ENCODE assay signal across 8 cellular contexts in the genomic region with DNA sequence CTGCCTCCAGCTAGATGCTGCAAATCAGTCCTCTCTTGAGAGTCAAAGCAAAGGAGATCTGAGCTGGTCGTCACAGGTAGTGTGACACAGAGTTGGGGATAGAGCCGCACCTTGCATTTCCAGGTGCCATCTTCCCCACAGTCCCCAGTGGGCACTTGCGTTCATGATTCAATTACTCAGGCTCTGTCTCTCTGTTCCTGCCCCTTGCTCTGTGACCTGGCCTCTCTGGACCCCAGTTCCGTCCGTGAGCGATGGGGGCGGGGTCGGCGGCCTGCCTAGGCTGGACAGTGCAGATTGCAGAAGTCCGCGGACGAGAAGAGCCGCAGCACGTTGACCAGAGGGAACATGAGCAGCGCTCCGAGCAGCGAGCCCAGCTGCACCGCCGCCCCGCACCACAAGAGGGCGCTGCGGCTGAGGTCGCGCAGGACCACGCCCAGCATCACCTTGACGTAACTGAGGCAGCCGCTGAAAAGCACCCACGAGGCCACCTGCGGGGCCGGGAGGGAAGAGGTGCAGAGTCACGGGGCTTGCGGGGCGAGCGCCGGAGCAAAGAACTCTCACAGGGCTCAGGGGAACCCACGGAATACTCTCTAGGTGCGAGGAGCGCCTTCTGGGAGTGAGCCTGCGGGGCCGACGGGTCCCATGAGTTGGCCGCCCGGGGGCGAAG. TPM values are rescaled to one million over a fixed set of nuclear protein-coding genes. Genes with fewer than 3 reads are reported as not detected.
A peak's percentile ranks its signal among the peaks of the same experiment; 100 is the strongest.
DNase-seq lines count a peak whose midpoint lies in the region; ATAC-seq and TF ChIP-seq lines count a peak whose summit lies in the region.

No MANE protein-coding gene starts in this region.

- peak overlapping the region; percentile 12; the same call in 1 of the 2 replicates for H3K4me3 Mint-ChIP-seq in WTC11

- H3K4me3 ChIP-seq in fibroblast of villous mesenchyme (ENCODE audit: low read depth, low read length): no peak overlapping the region
- H3K4me3 ChIP-seq in gastrocnemius medialis: no peak overlapping the region

- TF ChIP-seq CTCF in WTC11 (IDR thresholded peaks at IDR 0.05) (peak; percentile 100), fibroblast of villous mesenchyme (IDR thresholded peaks at IDR 0.05; ENCODE audit: insufficient read depth, low read depth, low read length) (peak; percentile 65), gastrocnemius medialis (IDR thresholded peaks at IDR 0.05 in 4 of 5, conservative IDR thresholded peaks at IDR 0.05 in 1 of 5) (peak; percentile 26 to 57 (median 49))

- peaks cover 16% of the 10 kb centered on the region; the same call in 1 of the 2 replicates for H3K36me3 Mint-ChIP-seq in WTC11

- peaks cover 13% of the 10 kb centered on the region for H3K27me3 Mint-ChIP-seq in WTC11 (ENCODE audit: low read depth)

- H3K9me3 ChIP-seq in gastrocnemius medialis: no peaks in the 10 kb centered on the region

- no peak overlapping the region for H3K27ac Mint-ChIP-seq in WTC11

- DNase-seq in activated CD4-positive, CD25-positive, alpha-beta regulatory T cell treated with anti-CD3 and anti-CD28 coated beads, Interleukin-2, amount 50 U/mL, for 72 hours: peak; percentile 65
- no peak for DNase-seq in activated CD4-positive, CD25-positive, alpha-beta regulatory T cell (lab: John Stamatoyannopoulos, UW)
- DNase-seq in WTC11 (ENCODE audit: low spot score): peak; percentile 76
- peak; percentile 12 for DNase-seq in fibroblast of villous mesenchyme (ENCODE audit: low read depth)
- DNase-seq in gastrocnemius medialis: no peak

- peak; percentile 89 for ATAC-seq in WTC11
- no peak for ATAC-seq in gastrocnemius medialis
- no peak for ATAC-seq in HG03457 (IDR thresholded peaks at IDR 0.05; ENCODE audit: unreplicated experiment)
- no peak for ATAC-seq in GM18520 (IDR thresholded peaks at IDR 0.05; ENCODE audit: unreplicated experiment)
- ATAC-seq in GM21360 (IDR thresholded peaks at IDR 0.05; ENCODE audit: unreplicated experiment): no peak

- CTCF ChIA-PET in WTC11 (lab: Charles Lee): interaction anchor here (0.5 to 2.0 kb wide), 9 partner anchors 8 to 354 kb away, joined by 3 to 24 read pairs (median 3); no protein-coding TSS in a partner anchor

- H3K4me1 Mint-ChIP-seq in WTC11: peaks cover 11% of the 10 kb centered on the region

- TF ChIP-seq POLR2A in gastrocnemius medialis (IDR thresholded peaks at IDR 0.05): no peak

- H3K27me3 ChIP-seq in gastrocnemius medialis: peaks cover 0 to 7% (median 0%) of the 10 kb centered on the region in 3 donors

- H3K27ac ChIP-seq in gastrocnemius medialis: no peak overlapping the region

- intact Hi-C loops in gastrocnemius medialis (cut with DNase I; ENCODE audit: low total_unique reads): no loop called here

- H3K4me1 ChIP-seq in gastrocnemius medialis: no peaks in the 10 kb centered on the region

- POLR2A ChIA-PET in WTC11 (lab: Charles Lee): no interaction called here

- no peaks in the 10 kb centered on the region for H3K36me3 ChIP-seq in gastrocnemius medialis

- H3K9me3 Mint-ChIP-seq in WTC11: no peaks in the 10 kb centered on the region

- in situ Hi-C loops in gastrocnemius medialis (cut with MboI; ENCODE audit: low sequenced_read_pairs in 4 of 4): no loop called here

TF ChIP-seq in WTC11, 78 proteins besides CTCF, POLR2A, EP300 and RAD21 (continues in another document):
- TF ChIP-seq SP1 (CRISPR knock-in tag; conservative IDR thresholded peaks at IDR 0.05) (peak; percentile 89), SOX15 (CRISPR knock-in tag; IDR thresholded peaks at IDR 0.05) (no peak), RELA (CRISPR knock-in tag; IDR thresholded peaks at IDR 0.05; ENCODE audit: borderline replicate concordance) (no peak)
- TF ChIP-seq, protein P1, sequence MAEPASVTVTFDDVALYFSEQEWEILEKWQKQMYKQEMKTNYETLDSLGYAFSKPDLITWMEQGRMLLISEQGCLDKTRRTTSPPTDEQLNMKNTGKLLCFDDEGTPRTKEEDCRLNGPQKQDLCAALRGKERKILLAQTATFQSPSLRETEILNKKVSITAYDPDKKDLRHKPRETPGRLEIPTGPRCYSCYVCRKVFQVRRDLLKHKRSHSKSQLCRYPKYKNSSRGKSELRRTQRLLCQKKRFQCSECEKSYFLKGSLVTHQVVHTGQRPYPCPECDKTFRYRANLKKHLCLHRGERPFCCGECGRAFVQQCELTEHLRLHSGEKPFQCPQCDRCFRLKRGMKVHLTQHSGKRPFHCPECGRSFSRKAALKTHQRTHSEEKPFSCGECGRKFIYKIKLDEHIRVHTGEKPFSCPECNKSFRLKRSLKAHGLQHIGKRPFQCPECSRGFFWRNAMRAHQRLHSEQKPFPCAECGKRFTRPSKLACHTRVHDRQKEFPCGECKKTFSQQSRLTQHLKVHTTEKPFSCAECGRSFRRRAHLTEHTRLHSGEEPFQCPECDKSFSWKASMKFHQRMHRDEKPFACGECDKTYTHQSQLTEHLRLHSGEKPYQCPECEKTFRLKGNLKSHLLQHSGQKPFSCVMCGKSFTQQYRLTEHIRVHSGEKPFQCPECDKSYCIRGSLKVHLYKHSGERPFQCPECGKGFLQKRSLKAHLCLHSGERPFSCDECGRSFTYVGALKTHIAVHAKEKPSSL (CRISPR knock-in tag; conservative IDR thresholded peaks at IDR 0.05): no peak
- TF ChIP-seq, protein P2, sequence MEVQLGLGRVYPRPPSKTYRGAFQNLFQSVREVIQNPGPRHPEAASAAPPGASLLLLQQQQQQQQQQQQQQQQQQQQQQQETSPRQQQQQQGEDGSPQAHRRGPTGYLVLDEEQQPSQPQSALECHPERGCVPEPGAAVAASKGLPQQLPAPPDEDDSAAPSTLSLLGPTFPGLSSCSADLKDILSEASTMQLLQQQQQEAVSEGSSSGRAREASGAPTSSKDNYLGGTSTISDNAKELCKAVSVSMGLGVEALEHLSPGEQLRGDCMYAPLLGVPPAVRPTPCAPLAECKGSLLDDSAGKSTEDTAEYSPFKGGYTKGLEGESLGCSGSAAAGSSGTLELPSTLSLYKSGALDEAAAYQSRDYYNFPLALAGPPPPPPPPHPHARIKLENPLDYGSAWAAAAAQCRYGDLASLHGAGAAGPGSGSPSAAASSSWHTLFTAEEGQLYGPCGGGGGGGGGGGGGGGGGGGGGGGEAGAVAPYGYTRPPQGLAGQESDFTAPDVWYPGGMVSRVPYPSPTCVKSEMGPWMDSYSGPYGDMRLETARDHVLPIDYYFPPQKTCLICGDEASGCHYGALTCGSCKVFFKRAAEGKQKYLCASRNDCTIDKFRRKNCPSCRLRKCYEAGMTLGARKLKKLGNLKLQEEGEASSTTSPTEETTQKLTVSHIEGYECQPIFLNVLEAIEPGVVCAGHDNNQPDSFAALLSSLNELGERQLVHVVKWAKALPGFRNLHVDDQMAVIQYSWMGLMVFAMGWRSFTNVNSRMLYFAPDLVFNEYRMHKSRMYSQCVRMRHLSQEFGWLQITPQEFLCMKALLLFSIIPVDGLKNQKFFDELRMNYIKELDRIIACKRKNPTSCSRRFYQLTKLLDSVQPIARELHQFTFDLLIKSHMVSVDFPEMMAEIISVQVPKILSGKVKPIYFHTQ (CRISPR knock-in tag; IDR thresholded peaks at IDR 0.05): no peak
- TF ChIP-seq, protein P3, sequence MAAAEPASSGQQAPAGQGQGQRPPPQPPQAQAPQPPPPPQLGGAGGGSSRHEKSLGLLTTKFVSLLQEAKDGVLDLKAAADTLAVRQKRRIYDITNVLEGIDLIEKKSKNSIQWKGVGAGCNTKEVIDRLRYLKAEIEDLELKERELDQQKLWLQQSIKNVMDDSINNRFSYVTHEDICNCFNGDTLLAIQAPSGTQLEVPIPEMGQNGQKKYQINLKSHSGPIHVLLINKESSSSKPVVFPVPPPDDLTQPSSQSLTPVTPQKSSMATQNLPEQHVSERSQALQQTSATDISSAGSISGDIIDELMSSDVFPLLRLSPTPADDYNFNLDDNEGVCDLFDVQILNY (CRISPR knock-in tag; IDR thresholded peaks at IDR 0.05): peak; percentile 46; the same call in 1 of the 2 replicates
- TF ChIP-seq, protein P4, sequence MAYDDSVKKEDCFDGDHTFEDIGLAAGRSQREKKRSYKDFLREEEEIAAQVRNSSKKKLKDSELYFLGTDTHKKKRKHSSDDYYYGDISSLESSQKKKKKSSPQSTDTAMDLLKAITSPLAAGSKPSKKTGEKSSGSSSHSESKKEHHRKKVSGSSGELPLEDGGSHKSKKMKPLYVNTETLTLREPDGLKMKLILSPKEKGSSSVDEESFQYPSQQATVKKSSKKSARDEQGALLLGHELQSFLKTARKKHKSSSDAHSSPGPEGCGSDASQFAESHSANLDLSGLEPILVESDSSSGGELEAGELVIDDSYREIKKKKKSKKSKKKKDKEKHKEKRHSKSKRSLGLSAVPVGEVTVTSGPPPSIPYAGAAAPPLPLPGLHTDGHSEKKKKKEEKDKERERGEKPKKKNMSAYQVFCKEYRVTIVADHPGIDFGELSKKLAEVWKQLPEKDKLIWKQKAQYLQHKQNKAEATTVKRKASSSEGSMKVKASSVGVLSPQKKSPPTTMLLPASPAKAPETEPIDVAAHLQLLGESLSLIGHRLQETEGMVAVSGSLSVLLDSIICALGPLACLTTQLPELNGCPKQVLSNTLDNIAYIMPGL (CRISPR knock-in tag; IDR thresholded peaks at IDR 0.05): peak; percentile 66; the same call in 1 of the 2 replicates
- TF ChIP-seq, protein P5, sequence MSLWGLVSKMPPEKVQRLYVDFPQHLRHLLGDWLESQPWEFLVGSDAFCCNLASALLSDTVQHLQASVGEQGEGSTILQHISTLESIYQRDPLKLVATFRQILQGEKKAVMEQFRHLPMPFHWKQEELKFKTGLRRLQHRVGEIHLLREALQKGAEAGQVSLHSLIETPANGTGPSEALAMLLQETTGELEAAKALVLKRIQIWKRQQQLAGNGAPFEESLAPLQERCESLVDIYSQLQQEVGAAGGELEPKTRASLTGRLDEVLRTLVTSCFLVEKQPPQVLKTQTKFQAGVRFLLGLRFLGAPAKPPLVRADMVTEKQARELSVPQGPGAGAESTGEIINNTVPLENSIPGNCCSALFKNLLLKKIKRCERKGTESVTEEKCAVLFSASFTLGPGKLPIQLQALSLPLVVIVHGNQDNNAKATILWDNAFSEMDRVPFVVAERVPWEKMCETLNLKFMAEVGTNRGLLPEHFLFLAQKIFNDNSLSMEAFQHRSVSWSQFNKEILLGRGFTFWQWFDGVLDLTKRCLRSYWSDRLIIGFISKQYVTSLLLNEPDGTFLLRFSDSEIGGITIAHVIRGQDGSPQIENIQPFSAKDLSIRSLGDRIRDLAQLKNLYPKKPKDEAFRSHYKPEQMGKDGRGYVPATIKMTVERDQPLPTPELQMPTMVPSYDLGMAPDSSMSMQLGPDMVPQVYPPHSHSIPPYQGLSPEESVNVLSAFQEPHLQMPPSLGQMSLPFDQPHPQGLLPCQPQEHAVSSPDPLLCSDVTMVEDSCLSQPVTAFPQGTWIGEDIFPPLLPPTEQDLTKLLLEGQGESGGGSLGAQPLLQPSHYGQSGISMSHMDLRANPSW (CRISPR knock-in tag; conservative IDR thresholded peaks at IDR 0.05; ENCODE audit: low read depth): no peak

RNA-seq across cellular contexts. Expression of a gene that starts 7.4 kb away (rescaled TPM):
- total RNA-seq in WTC11 (2021) (6.9 to 7.7 TPM (median 7.3 TPM) in 3 replicates), fibroblast of villous mesenchyme (not detected in 2 replicates), gastrocnemius medialis (1 to 10 TPM in 2 of 4 donors, under 1 TPM in 2; 0.15 to 1.4 (median 0.79) TPM)

Comparison
In these comparisons a context has a peak if more than half of its experiments do, and no peak if none do; other contexts are left out.
1. DNase-seq: peak in activated CD4-positive, CD25-positive, alpha-beta regulatory T cell treated with anti-CD3 and anti-CD28 coated beads, Interleukin-2, amount 50 U/mL, for 72 hours (single experiment), WTC11 (single experiment) and fibroblast of villous mesenchyme (single experiment); none in activated CD4-positive, CD25-positive, alpha-beta regulatory T cell (0 of 4) and gastrocnemius medialis (0 of 2).
2. CTCF ChIP-seq: peak in every context shown above with its lines; median percentile 100 in WTC11; 65 in fibroblast of villous mesenchyme; 49 in gastrocnemius medialis.